Comparison of ENCODE assay signal across 10 cellular contexts in the genomic region with DNA sequence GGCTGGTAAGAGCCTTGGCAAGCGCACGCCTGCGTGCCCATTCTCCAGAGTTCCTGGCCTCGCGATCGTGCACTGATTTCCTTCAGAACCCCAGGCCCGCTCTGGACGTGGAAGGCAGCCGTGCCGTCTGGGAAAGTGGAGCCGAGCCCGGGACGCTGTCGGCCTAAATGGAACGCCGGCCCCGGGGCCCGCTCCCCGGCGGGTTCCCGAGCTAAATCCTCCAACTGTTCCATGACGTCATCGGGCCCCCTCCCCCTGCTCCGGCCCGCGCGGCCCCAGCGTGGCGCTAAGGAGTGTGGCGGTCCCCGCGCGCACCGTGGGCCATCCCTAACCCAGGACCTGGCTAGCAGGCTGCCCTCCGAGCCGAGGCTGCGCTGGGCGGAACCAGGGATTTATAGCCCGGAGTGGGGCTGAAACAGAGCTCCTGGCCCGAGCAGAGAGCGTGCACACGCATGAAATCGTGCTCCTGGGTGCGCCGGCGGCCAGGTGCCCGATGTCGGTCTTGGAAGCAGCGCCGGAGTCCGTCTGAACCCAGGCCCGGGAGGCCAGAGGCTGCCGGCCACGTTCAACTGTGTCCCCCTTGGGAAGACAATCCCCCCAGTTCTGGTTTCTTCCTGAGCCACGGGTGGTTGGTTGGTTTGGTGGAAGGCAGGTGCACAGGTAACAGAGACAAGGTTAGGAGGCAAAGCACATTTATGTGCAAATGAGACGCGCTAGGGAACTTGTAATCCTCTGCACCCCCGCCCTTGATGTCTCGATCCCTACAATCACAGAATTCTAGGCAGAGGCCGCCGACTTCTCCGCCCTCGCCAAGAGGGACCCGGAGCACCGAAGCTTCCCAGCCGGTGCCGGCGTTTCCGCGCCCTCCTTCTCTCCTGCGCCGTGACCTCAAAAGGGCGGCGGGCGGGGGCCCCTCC.
DNase-seq lines count a peak whose midpoint lies in the region; ATAC-seq, FAIRE-seq and TF ChIP-seq lines count a peak whose summit lies in the region.
"Had no signal": no experiment of that assay in that cellular context is flagged by ENCODE, and none has a peak within 500 bp of the region (broad histone marks: within the 10 kb centered on the region; RNA-seq: fewer than 3 reads in every experiment).

No MANE protein-coding gene starts in this region.

- no peaks in the 10 kb centered on the region for H3K36me3 Mint-ChIP-seq in neural crest cell (ENCODE audit: low read depth)
- no peaks in the 10 kb centered on the region for H3K36me3 Mint-ChIP-seq in activated CD4-positive, alpha-beta memory T cell treated with anti-CD3 and anti-CD28 coated beads, Interleukin-2, amount 10 ng/mL, durations not matched to agents 7 days and 5 days (ENCODE audit: low read depth)

- no peak for TF ChIP-seq POLR2A in GM18505 (IDR thresholded peaks at IDR 0.05; ENCODE audit: borderline replicate concordance, extremely low read depth, insufficient read depth, insufficient read length)

- H3K4me3 Mint-ChIP-seq in neural crest cell = peak overlapping the region; percentile 81
- no peak overlapping the region for H3K4me3 Mint-ChIP-seq in activated CD4-positive, alpha-beta memory T cell treated with anti-CD3 and anti-CD28 coated beads, Interleukin-2, amount 10 ng/mL, durations not matched to agents 7 days and 5 days
- H3K4me3 Mint-ChIP-seq: dendritic cell treated with granulocyte-macrophage colony-stimulating factor and Interleukin-4, amounts not matched to agents 40 ng/mL and 50 ng/mL, for 4 days had no signal

- CTCF ChIA-PET in AG04450 (lab: Charles Lee) = interaction anchor here (1.0 kb wide), 1 partner anchor 65 kb away, joined by 3 read pairs; no protein-coding TSS in a partner anchor
- CTCF ChIA-PET in activated CD4-positive, alpha-beta memory T cell treated with anti-CD3 and anti-CD28 coated beads, Interleukin-2, amount 10 ng/mL, durations not matched to agents 7 days and 5 days (lab: Charles Lee) = no interaction called here

- no peak for FAIRE-seq in frontal cortex (lab: Jason Lieb, UNC)

- H3K4me3 ChIP-seq in AG04450 (ENCODE audit: low read depth, low read length) = 0 out of 2 replicates have a peak overlapping the region, but pooled peaks have one; percentile 10

- H3K27ac Mint-ChIP-seq in neural crest cell (ENCODE audit: unreplicated experiment) = no peak overlapping the region
- H3K27ac Mint-ChIP-seq in activated CD4-positive, alpha-beta memory T cell treated with anti-CD3 and anti-CD28 coated beads, Interleukin-2, amount 10 ng/mL, durations not matched to agents 7 days and 5 days = no peak overlapping the region
- H3K27ac Mint-ChIP-seq: dendritic cell treated with granulocyte-macrophage colony-stimulating factor and Interleukin-4, amounts not matched to agents 40 ng/mL and 50 ng/mL, for 4 days had no signal

- H3K9me3 ChIP-seq in AG04450 (ENCODE audit: control insufficient read depth, insufficient read depth, low read length) = no peaks in the 10 kb centered on the region; the same call in 1 of the 2 replicates
- H3K9me3 ChIP-seq: Caco-2 had no signal

- H3K27me3 ChIP-seq in AG04450 (ENCODE audit: control insufficient read depth, insufficient read depth, low read length) = peaks cover 46% of the 10 kb centered on the region

- DNase-seq in AG04450 (ENCODE audit: low read depth, low spot score) (no peak), NCI-H2107 treated with DMSO at 0.1 percent for 48 hours (lab: John Stamatoyannopoulos, UW; ENCODE audit: unreplicated experiment) (peak; percentile 12), frontal cortex (ENCODE audit: low spot score in 2 of 2) (peak; percentile 20 to 54), neural crest cell (ENCODE audit: low read depth, low spot score) (peak; percentile 32), NCI-H2081 treated with DMSO at 0.1 percent for 48 hours (lab: John Stamatoyannopoulos, UW) (no peak), activated gamma-delta T cell treated with Interleukin-2 at 50 U/mL for 16 hours (no peak)
- no peak for DNase-seq in activated CD4-positive, alpha-beta memory T cell treated with anti-CD3 and anti-CD28 coated beads, Interleukin-2, amount 10 ng/mL, durations not matched to agents 7 days and 5 days
- DNase-seq: Caco-2 had no signal

- POLR2A ChIA-PET in AG04450 (lab: Yijun Ruan, JAX) = no interaction called here
- POLR2A ChIA-PET in activated CD4-positive, alpha-beta memory T cell treated with anti-CD3 and anti-CD28 coated beads, Interleukin-2, amount 10 ng/mL, durations not matched to agents 7 days and 5 days (lab: Charles Lee) = no interaction called here

- peaks cover 65% of the 10 kb centered on the region for H3K27me3 Mint-ChIP-seq in neural crest cell (ENCODE audit: low read depth)
- H3K27me3 Mint-ChIP-seq in activated CD4-positive, alpha-beta memory T cell treated with anti-CD3 and anti-CD28 coated beads, Interleukin-2, amount 10 ng/mL, durations not matched to agents 7 days and 5 days = peaks cover 54% of the 10 kb centered on the region

- peaks cover 4% of the 10 kb centered on the region for H3K4me1 Mint-ChIP-seq in neural crest cell
- H3K4me1 Mint-ChIP-seq in activated CD4-positive, alpha-beta memory T cell treated with anti-CD3 and anti-CD28 coated beads, Interleukin-2, amount 10 ng/mL, durations not matched to agents 7 days and 5 days = no peaks in the 10 kb centered on the region

- ATAC-seq in GM18505 (IDR thresholded peaks at IDR 0.05; ENCODE audit: unreplicated experiment) = no peak

- TF ChIP-seq CTCF in AG04450 (IDR thresholded peaks at IDR 0.05; ENCODE audit: low read depth, low read length) (no peak), neural crest cell (conservative IDR thresholded peaks at IDR 0.05) (no peak)

- H3K27ac ChIP-seq in AG04450 (ENCODE audit: low read depth, low read length) = no peak overlapping the region

- no peaks in the 10 kb centered on the region for H3K9me3 Mint-ChIP-seq in neural crest cell
- H3K9me3 Mint-ChIP-seq in activated CD4-positive, alpha-beta memory T cell treated with anti-CD3 and anti-CD28 coated beads, Interleukin-2, amount 10 ng/mL, durations not matched to agents 7 days and 5 days = no peaks in the 10 kb centered on the region
- H3K9me3 Mint-ChIP-seq: dendritic cell treated with granulocyte-macrophage colony-stimulating factor and Interleukin-4, amounts not matched to agents 40 ng/mL and 50 ng/mL, for 4 days had no signal

Comparison
In these comparisons a context has a peak if more than half of its experiments do, and no peak if none do; other contexts are left out.
1. DNase-seq: peak in NCI-H2107 treated with DMSO at 0.1 percent for 48 hours (single experiment), frontal cortex (2 of 2) and neural crest cell (single experiment); none in AG04450 (single experiment), activated CD4-positive, alpha-beta memory T cell treated with anti-CD3 and anti-CD28 coated beads, Interleukin-2, amount 10 ng/mL, durations not matched to agents 7 days and 5 days (single experiment), NCI-H2081 treated with DMSO at 0.1 percent for 48 hours (single experiment) and activated gamma-delta T cell treated with Interleukin-2 at 50 U/mL for 16 hours (single experiment).